Comparison of ENCODE assay signal across 8 cellular contexts in genomic region chr19:45767410-45767880, GRCh38. TPM values are rescaled to one million over a fixed set of nuclear protein-coding genes. Genes with fewer than 3 reads are reported as not detected.
DNase-seq lines count a peak whose midpoint lies in the region; ATAC-seq and TF ChIP-seq lines count a peak whose summit lies in the region.

No MANE protein-coding gene starts in this region.

- no peaks in the 10 kb centered on the region for H3K36me3 Mint-ChIP-seq in stimulated activated naive CD8-positive, alpha-beta T cell treated with anti-CD3 and anti-CD28 coated beads, Interleukin-15, Interleukin-2, amounts not matched to agents 100 ng/mL and 50 ng/mL, for 24 hours (ENCODE audit: low read depth)
- no peaks in the 10 kb centered on the region for H3K36me3 Mint-ChIP-seq in naive thymus-derived CD4-positive, alpha-beta T cell

- peak in 2 of 4 donors; percentile 53 to 69 for TF ChIP-seq POLR2A in esophagus squamous epithelium (IDR thresholded peaks at IDR 0.05)

- in situ Hi-C loops in SK-MEL-5 (cut with HindIII; ENCODE audit: low pct_unique_long_range_greater_than_20kb, low sequenced_read_pairs) = no loop called here
- in situ Hi-C loops in KBM-7 (cut with MboI; ENCODE audit: low pct_unique_long_range_greater_than_20kb, low sequenced_read_pairs) = no loop called here

- WGBS in esophagus squamous epithelium, 2 donors = 9% methylated on average over 13 of the region's 31 CpGs; no CpG with 5 or more reads in 1 of the 2 donors

- H3K27me3 ChIP-seq in esophagus squamous epithelium = peaks cover 0 to 8% (median 0%) of the 10 kb centered on the region in 4 donors
- no peaks in the 10 kb centered on the region for H3K27me3 ChIP-seq in naive thymus-derived CD4-positive, alpha-beta T cell (ENCODE audit: control insufficient read depth in 2 of 2, insufficient read depth in 2 of 2, low read length in 2 of 2)

- no peaks in the 10 kb centered on the region for H3K9me3 ChIP-seq in esophagus squamous epithelium
- no peaks in the 10 kb centered on the region for H3K9me3 ChIP-seq in naive thymus-derived CD4-positive, alpha-beta T cell (ENCODE audit: control insufficient read depth in 2 of 3, low read length in 3 of 3)

- intact Hi-C loops in esophagus squamous epithelium (cut with DNase I) = loop anchor here (10.0 kb wide), 1 partner anchor 53 kb away; no protein-coding TSS in a partner anchor
- intact Hi-C loops in naive thymus-derived CD4-positive, alpha-beta T cell (cut with micrococcal nuclease) = loop anchor here in 1 of 2 donors (5.0 to 10.0 kb wide), 2 partner anchors 50 to 227 kb away; partner anchors contain the start of gene CCDC61

- peaks cover 0 to 19% (median 0%) of the 10 kb centered on the region in 3 donors for H3K36me3 ChIP-seq in esophagus squamous epithelium
- no peaks in the 10 kb centered on the region for H3K36me3 ChIP-seq in naive thymus-derived CD4-positive, alpha-beta T cell (ENCODE audit: control insufficient read depth in 2 of 3, insufficient read depth in 3 of 3, low read length in 3 of 3)

- no peak for TF ChIP-seq CTCF in esophagus squamous epithelium (IDR thresholded peaks at IDR 0.05)

- peak overlapping the region; percentile 85 to 98 (median 96) for H3K27ac ChIP-seq in esophagus squamous epithelium
- no peak overlapping the region for H3K27ac ChIP-seq in naive thymus-derived CD4-positive, alpha-beta T cell (ENCODE audit: low read depth, low read length)

- POLR2A ChIA-PET in naive thymus-derived CD4-positive, alpha-beta T cell (lab: Charles Lee) = interaction anchor here (1.1 to 1.5 kb wide), 2 partner anchors 23 to 36 kb away, joined by 3 to 4 read pairs; no protein-coding TSS in a partner anchor

- H3K27ac Mint-ChIP-seq in stimulated activated naive CD8-positive, alpha-beta T cell treated with anti-CD3 and anti-CD28 coated beads, Interleukin-15, Interleukin-2, amounts not matched to agents 100 ng/mL and 50 ng/mL, for 24 hours = no peak overlapping the region
- H3K27ac Mint-ChIP-seq in naive thymus-derived CD4-positive, alpha-beta T cell = no peak overlapping the region

- peak overlapping the region; percentile 26 for H3K4me3 Mint-ChIP-seq in stimulated activated naive CD8-positive, alpha-beta T cell treated with anti-CD3 and anti-CD28 coated beads, Interleukin-15, Interleukin-2, amounts not matched to agents 100 ng/mL and 50 ng/mL, for 24 hours
- H3K4me3 Mint-ChIP-seq in naive thymus-derived CD4-positive, alpha-beta T cell = peak overlapping the region; percentile 10 to 92 (median 38)

- H3K4me1 Mint-ChIP-seq in stimulated activated naive CD8-positive, alpha-beta T cell treated with anti-CD3 and anti-CD28 coated beads, Interleukin-15, Interleukin-2, amounts not matched to agents 100 ng/mL and 50 ng/mL, for 24 hours (ENCODE audit: low read depth) = peaks cover 15% of the 10 kb centered on the region
- H3K4me1 Mint-ChIP-seq in naive thymus-derived CD4-positive, alpha-beta T cell = peaks cover 0 to 16% (median 8%) of the 10 kb centered on the region in 7 donors

- H3K4me3 ChIP-seq in esophagus squamous epithelium = peak overlapping the region; percentile 73 to 79 (median 77)
- H3K4me3 ChIP-seq in naive thymus-derived CD4-positive, alpha-beta T cell (ENCODE audit: low read length) = no peak overlapping the region

- H3K9me3 Mint-ChIP-seq in stimulated activated naive CD8-positive, alpha-beta T cell treated with anti-CD3 and anti-CD28 coated beads, Interleukin-15, Interleukin-2, amounts not matched to agents 100 ng/mL and 50 ng/mL, for 24 hours = no peaks in the 10 kb centered on the region
- no peaks in the 10 kb centered on the region for H3K9me3 Mint-ChIP-seq in naive thymus-derived CD4-positive, alpha-beta T cell

- CTCF ChIA-PET in naive thymus-derived CD4-positive, alpha-beta T cell (lab: Charles Lee) = interaction anchor here (0.6 to 4.8 kb wide), 3 partner anchors 32 to 1717 kb away, joined by 3 to 99 read pairs (median 6); partner anchors contain the start of gene KPTN

- no peak for DNase-seq in stimulated activated naive CD8-positive, alpha-beta T cell treated with anti-CD3 and anti-CD28 coated beads, Interleukin-15, Interleukin-2, amounts not matched to agents 100 U/mL and 50 U/mL, for 24 hours
- peak; percentile 33 for DNase-seq in SK-MEL-5 (ENCODE audit: low read depth, low spot score)
- no peak for DNase-seq in esophagus squamous epithelium (lab: John Stamatoyannopoulos, UW)
- DNase-seq in naive thymus-derived CD4-positive, alpha-beta T cell = no peak
- no peak for DNase-seq in SKM-1 treated with dmso at 0.1 percent for 144 hours (lab: John Stamatoyannopoulos, UW; ENCODE audit: unreplicated experiment)
- DNase-seq in KBM-7 = no peak

- ATAC-seq in stimulated activated naive CD8-positive, alpha-beta T cell treated with anti-CD3 and anti-CD28 coated beads, Interleukin-15, Interleukin-2, amounts not matched to agents 100 U/mL and 50 U/mL, for 24 hours = no peak
- no peak for ATAC-seq in naive thymus-derived CD4-positive, alpha-beta T cell
- ATAC-seq in HG03442 (IDR thresholded peaks at IDR 0.05; ENCODE audit: unreplicated experiment) = no peak

- peaks cover 25 to 74% (median 42%) of the 10 kb centered on the region in 3 donors for H3K4me1 ChIP-seq in esophagus squamous epithelium
- peaks cover 9 to 13% of the 10 kb centered on the region in 2 donors for H3K4me1 ChIP-seq in naive thymus-derived CD4-positive, alpha-beta T cell (ENCODE audit: control insufficient read depth in 2 of 2, insufficient read depth in 2 of 2, low read length in 2 of 2)

- H3K27me3 Mint-ChIP-seq in stimulated activated naive CD8-positive, alpha-beta T cell treated with anti-CD3 and anti-CD28 coated beads, Interleukin-15, Interleukin-2, amounts not matched to agents 100 ng/mL and 50 ng/mL, for 24 hours = peaks cover 12% of the 10 kb centered on the region
- H3K27me3 Mint-ChIP-seq in naive thymus-derived CD4-positive, alpha-beta T cell = peaks cover 0 to 35% (median 7%) of the 10 kb centered on the region in 5 donors

RNA-seq across cellular contexts. Expression of gene SIX5, which starts 1.6 kb away (rescaled TPM):
- 7.0 and 7.9 TPM in 2 replicates for total RNA-seq in SK-MEL-5 (2014; rRNA removed; shearing (Covaris generic))
- 24.7 and 24.9 TPM in 2 replicates for polyA plus RNA-seq in SK-MEL-5 (2015; cell fraction: cytosol; rRNA removed)
- polyA plus RNA-seq in SK-MEL-5 (2015; cell fraction: nucleus; rRNA removed) = 20.4 and 38.8 TPM in 2 replicates
- 10 to 100 TPM in 2 of 4 donors, 1 to 10 TPM in 2; 5.8 to 13.5 (median 10.1) TPM for total RNA-seq in esophagus squamous epithelium
- 1 to 10 TPM in 4 of 5 experiments, under 1 TPM in 1; 0.92 to 2.3 (median 1.1) TPM for total RNA-seq in naive thymus-derived CD4-positive, alpha-beta T cell
- polyA plus RNA-seq in naive thymus-derived CD4-positive, alpha-beta T cell = under 1 TPM; 0.15 to 0.17 TPM

RNA-seq across cellular contexts. Expression of gene DMPK, which starts 14.8 kb away (rescaled TPM):
- total RNA-seq in SK-MEL-5 (2014; rRNA removed; shearing (Covaris generic)) = 3.1 and 5.1 TPM in 2 replicates
- polyA plus RNA-seq in SK-MEL-5 (2015; cell fraction: cytosol; rRNA removed) = 12.3 and 18.7 TPM in 2 replicates
- polyA plus RNA-seq in SK-MEL-5 (2015; cell fraction: nucleus; rRNA removed) = 96.4 and 111 TPM in 2 replicates
- total RNA-seq in esophagus squamous epithelium = 10 to 100 TPM; 15.8 to 36.6 (median 17.2) TPM
- 10 to 100 TPM; 15.0 to 33.9 (median 25.2) TPM for total RNA-seq in naive thymus-derived CD4-positive, alpha-beta T cell
- 1 to 10 TPM in 1 of 2 donors, under 1 TPM in 1; 0.20 to 1.8 TPM for polyA plus RNA-seq in naive thymus-derived CD4-positive, alpha-beta T cell

RNA-seq across cellular contexts. Expression of gene DMWD, which starts 25.2 kb away (rescaled TPM):
- total RNA-seq in SK-MEL-5 (2014; rRNA removed; shearing (Covaris generic)) = 24.3 and 26.7 TPM in 2 replicates
- polyA plus RNA-seq in SK-MEL-5 (2015; cell fraction: cytosol; rRNA removed) = 36.6 and 52.2 TPM in 2 replicates
- 53.8 and 61.7 TPM in 2 replicates for polyA plus RNA-seq in SK-MEL-5 (2015; cell fraction: nucleus; rRNA removed)
- total RNA-seq in esophagus squamous epithelium = 10 to 100 TPM in 3 of 4 donors, 1 to 10 TPM in 1; 9.1 to 32.2 (median 23.5) TPM
- total RNA-seq in naive thymus-derived CD4-positive, alpha-beta T cell = 10 to 100 TPM; 18.7 to 43.2 (median 35.4) TPM
- polyA plus RNA-seq in naive thymus-derived CD4-positive, alpha-beta T cell = 1 to 10 TPM; 3.7 to 7.2 TPM

RNA-seq across cellular contexts. Expression of gene MEIOSIN, which starts 34.2 kb away (rescaled TPM):
- total RNA-seq in SK-MEL-5 (2014; rRNA removed; shearing (Covaris generic)) = 0.37 and 0.45 TPM in 2 replicates
- 1.5 and 1.9 TPM in 2 replicates for polyA plus RNA-seq in SK-MEL-5 (2015; cell fraction: cytosol; rRNA removed)
- 0.72 and 0.89 TPM in 2 replicates for polyA plus RNA-seq in SK-MEL-5 (2015; cell fraction: nucleus; rRNA removed)
- total RNA-seq in esophagus squamous epithelium = not detected
- total RNA-seq in naive thymus-derived CD4-positive, alpha-beta T cell = not detected
- polyA plus RNA-seq in naive thymus-derived CD4-positive, alpha-beta T cell = not detected

RNA-seq across cellular contexts. Expression of gene FBXO46, which starts 36.7 kb away (rescaled TPM):
- 7.0 and 7.2 TPM in 2 replicates for total RNA-seq in SK-MEL-5 (2014; rRNA removed; shearing (Covaris generic))
- polyA plus RNA-seq in SK-MEL-5 (2015; cell fraction: cytosol; rRNA removed) = 16.3 and 17.0 TPM in 2 replicates
- 31.5 and 48.8 TPM in 2 replicates for polyA plus RNA-seq in SK-MEL-5 (2015; cell fraction: nucleus; rRNA removed)
- 10 to 100 TPM; 16.0 to 37.2 (median 25.9) TPM for total RNA-seq in esophagus squamous epithelium
- 10 to 100 TPM; 21.2 to 52.9 (median 36.6) TPM for total RNA-seq in naive thymus-derived CD4-positive, alpha-beta T cell
- 10 to 100 TPM; 11.1 to 17.5 TPM for polyA plus RNA-seq in naive thymus-derived CD4-positive, alpha-beta T cell
